In the genomic region with DNA sequence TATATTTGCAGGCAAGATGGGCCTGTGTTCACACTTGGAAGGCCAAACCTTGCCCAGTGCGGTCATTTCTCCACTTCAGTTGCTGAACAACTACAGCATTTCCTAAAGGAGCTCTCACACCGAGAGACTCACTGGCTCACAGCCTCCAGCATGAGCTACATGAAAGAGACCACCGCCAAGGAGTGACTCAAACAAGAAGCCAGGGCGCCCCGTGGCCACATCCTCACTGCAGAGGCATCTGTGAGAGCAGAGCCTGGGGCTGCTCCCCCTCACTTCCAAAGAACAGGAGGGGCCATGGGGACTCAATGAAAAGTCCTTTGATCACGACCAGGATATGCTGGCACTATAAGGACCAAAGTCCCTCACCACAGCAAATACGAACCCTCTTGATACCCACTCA, we compare ENCODE assay signal across 9 cellular contexts. TPM values are rescaled to one million over a fixed set of nuclear protein-coding genes. Genes with fewer than 3 reads are reported as not detected.
DNase-seq lines count a peak whose midpoint lies in the region; ATAC-seq, FAIRE-seq and TF ChIP-seq lines count a peak whose summit lies in the region.
"Had no signal": no experiment of that assay in that cellular context is flagged by ENCODE, and none has a peak within 500 bp of the region (broad histone marks: within the 10 kb centered on the region; RNA-seq: fewer than 3 reads in every experiment).

No MANE protein-coding gene starts in this region.

- no peaks in the 10 kb centered on the region for H3K36me3 ChIP-seq in testis (ENCODE audit: low read depth, missing control alignments)
- H3K36me3 ChIP-seq in HepG2 (replicated peaks in 1 of 2; ENCODE audit: control insufficient read depth in 1 of 2, insufficient read depth in 2 of 2, low read length in 2 of 2) = no peaks in the 10 kb centered on the region

- FAIRE-seq in HepG2 (lab: Jason Lieb, UNC) = no peak

- H3K4me1 Mint-ChIP-seq in activated naive CD8-positive, alpha-beta T cell treated with anti-CD3 and anti-CD28 coated beads, Interleukin-2, amount 50 U/mL, for 24 hours = peaks cover 71% of the 10 kb centered on the region

- POLR2A ChIA-PET in HepG2 (lab: Yijun Ruan, JAX) = no interaction called here

- H3K4me3 Mint-ChIP-seq in activated naive CD8-positive, alpha-beta T cell treated with anti-CD3 and anti-CD28 coated beads, Interleukin-2, amount 50 U/mL, for 24 hours = peak overlapping the region; percentile 0

- peak; percentile 25 for DNase-seq in T1000 (lab: John Stamatoyannopoulos, UW)
- peak; percentile 77 for DNase-seq in activated naive CD8-positive, alpha-beta T cell treated with anti-CD3 and anti-CD28 coated beads, Interleukin-2, amount 50 U/mL, for 24 hours
- DNase-seq in stimulated activated CD8-positive, alpha-beta memory T cell treated with anti-CD3 and anti-CD28 coated beads, Interleukin-12 subunit alpha, Interleukin-12 subunit beta, amount 100 ng/mL, for 1 hour (ENCODE audit: low read depth) = peak; percentile 57
- no peak for DNase-seq in testis
- DNase-seq in HepG2 (ENCODE audit: low spot score) = no peak
- no peak for DNase-seq in NCI-H146 (lab: John Stamatoyannopoulos, UW)
- DNase-seq: NCI-H2081 treated with DMSO at 0.1 percent for 48 hours had no signal

- peaks cover 9% of the 10 kb centered on the region for H3K4me1 ChIP-seq in testis
- H3K4me1 ChIP-seq in HepG2 (ENCODE audit: insufficient read depth, low read length) = no peaks in the 10 kb centered on the region

- H3K27ac Mint-ChIP-seq in activated naive CD8-positive, alpha-beta T cell treated with anti-CD3 and anti-CD28 coated beads, Interleukin-2, amount 50 U/mL, for 24 hours = peak overlapping the region; percentile 45

- peaks cover 26% of the 10 kb centered on the region for H3K27me3 Mint-ChIP-seq in activated naive CD8-positive, alpha-beta T cell treated with anti-CD3 and anti-CD28 coated beads, Interleukin-2, amount 50 U/mL, for 24 hours

- no peak overlapping the region for H3K9ac ChIP-seq in HepG2 (ENCODE audit: insufficient read depth, low read depth, low read length)

- TF ChIP-seq POLR2A in testis (IDR thresholded peaks at IDR 0.05) (no peak), HepG2 (IDR thresholded peaks at IDR 0.05; ENCODE audit: insufficient read depth in 1 of 2, low read depth in 2 of 2, low read length in 2 of 2) (no peak)

- no peaks in the 10 kb centered on the region for H3K27me3 ChIP-seq in testis
- H3K27me3 ChIP-seq in HepG2 (ENCODE audit: control insufficient read depth in 1 of 2, insufficient read depth in 2 of 2, low read length in 2 of 2) = peaks cover 0 to 15% of the 10 kb centered on the region in 2 experiments; a peak in 2 of 5 replicates

- WGBS in testis, 2 donors = 92 to 94% methylated on average over 6 to 7 of the region's 7 CpGs
- 25% methylated on average over 7 of the region's 7 CpGs for WGBS in HepG2 (ENCODE audit: low lambda C conversion rate)

- in situ Hi-C loops in HepG2 (cut with HindIII; ENCODE audit: extremely low pct_ligation_motif_present, low pct_unique_long_range_greater_than_20kb) = no loop called here

- ATAC-seq in GM19438 (IDR thresholded peaks at IDR 0.05; ENCODE audit: low read depth, unreplicated experiment) (peak; percentile 85), GM19328 (IDR thresholded peaks at IDR 0.05; ENCODE audit: unreplicated experiment) (no peak), HepG2 (no peak)
- ATAC-seq in activated naive CD8-positive, alpha-beta T cell treated with anti-CD3 and anti-CD28 coated beads, Interleukin-2, amount 50 U/mL, for 24 hours = peak; percentile 97

- TF ChIP-seq RAD21 in HepG2 (CRISPR knock-in tag; IDR thresholded peaks at IDR 0.05) = no peak

- H3K36me3 Mint-ChIP-seq in activated naive CD8-positive, alpha-beta T cell treated with anti-CD3 and anti-CD28 coated beads, Interleukin-2, amount 50 U/mL, for 24 hours (ENCODE audit: low read depth) = no peaks in the 10 kb centered on the region

- no peaks in the 10 kb centered on the region for H4K20me1 ChIP-seq in HepG2 (ENCODE audit: insufficient read depth, low read length)

- H3K27ac ChIP-seq in testis (no peak overlapping the region), HepG2 (ENCODE audit: extremely low read length, insufficient read depth, low read length) (no peak overlapping the region)

- H3K9me3 Mint-ChIP-seq in activated naive CD8-positive, alpha-beta T cell treated with anti-CD3 and anti-CD28 coated beads, Interleukin-2, amount 50 U/mL, for 24 hours = peaks cover 8% of the 10 kb centered on the region

- H3K79me2 ChIP-seq in HepG2 (ENCODE audit: insufficient read depth, low read length) = no peaks in the 10 kb centered on the region

- TF ChIP-seq CTCF in testis (IDR thresholded peaks at IDR 0.05) = no peak
- no peak for TF ChIP-seq CTCF in HepG2 (CRISPR knock-in tag; IDR thresholded peaks at IDR 0.05)

- intact Hi-C loops in testis (cut with DNase I; ENCODE audit: low total_unique reads) = no loop called here
- intact Hi-C loops in HepG2 (cut with micrococcal nuclease; ENCODE audit: unreplicated experiment) = no loop called here

- H3K9me3 ChIP-seq in testis (no peaks in the 10 kb centered on the region), HepG2 (ENCODE audit: low read length) (no peaks in the 10 kb centered on the region)

- H3K4me2 ChIP-seq in HepG2 (ENCODE audit: low read depth, low read length) = no peak overlapping the region

- no peak for TF ChIP-seq EP300 in HepG2 (IDR thresholded peaks at IDR 0.05; ENCODE audit: low read depth in 2 of 2, low read length in 2 of 2)
- TF ChIP-seq EP300 in HepG2 (CRISPR knock-in tag; IDR thresholded peaks at IDR 0.05; ENCODE audit: borderline replicate concordance) = no peak

- no peak overlapping the region for H2AFZ ChIP-seq in HepG2 (ENCODE audit: low read length)

- CTCF ChIA-PET in HepG2 (lab: Yijun Ruan, JAX; ENCODE audit: low intra/inter-chr PET ratio, low total read pairs) = no interaction called here

- BruUV-seq in HepG2 (replicated peaks; lab: Mats Ljungman, UMichigan) = no TSS peak

- no peak overlapping the region for H3K4me3 ChIP-seq in testis
- H3K4me3 ChIP-seq in HepG2 (replicated peaks in 1 of 3; ENCODE audit: insufficient read depth in 1 of 3, low read depth in 2 of 3, low read length in 3 of 3) = no peak overlapping the region

TF ChIP-seq in HepG2, 621 proteins besides CTCF, POLR2A, EP300 and RAD21 (continues in another document):
- TF ChIP-seq ZSCAN9 (CRISPR knock-in tag; IDR thresholded peaks at IDR 0.05; ENCODE audit: borderline replicate concordance) (no peak), RXRB (CRISPR knock-in tag; IDR thresholded peaks at IDR 0.05; ENCODE audit: borderline replicate concordance) (no peak), ZNF772 (CRISPR knock-in tag; IDR thresholded peaks at IDR 0.05) (no peak), MIXL1 (CRISPR knock-in tag; IDR thresholded peaks at IDR 0.05) (no peak), CBX5 (CRISPR knock-in tag; IDR thresholded peaks at IDR 0.05; ENCODE audit: borderline replicate concordance) (no peak), PPARG (CRISPR knock-in tag; conservative IDR thresholded peaks at IDR 0.05) (no peak), ZFY (CRISPR knock-in tag; IDR thresholded peaks at IDR 0.05) (no peak)
- TF ChIP-seq, protein P1, sequence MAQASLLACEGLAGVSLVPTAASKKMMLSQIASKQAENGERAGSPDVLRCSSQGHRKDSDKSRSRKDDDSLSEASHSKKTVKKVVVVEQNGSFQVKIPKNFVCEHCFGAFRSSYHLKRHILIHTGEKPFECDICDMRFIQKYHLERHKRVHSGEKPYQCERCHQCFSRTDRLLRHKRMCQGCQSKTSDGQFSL (CRISPR knock-in tag; IDR thresholded peaks at IDR 0.05) = no peak
- TF ChIP-seq, protein P2, sequence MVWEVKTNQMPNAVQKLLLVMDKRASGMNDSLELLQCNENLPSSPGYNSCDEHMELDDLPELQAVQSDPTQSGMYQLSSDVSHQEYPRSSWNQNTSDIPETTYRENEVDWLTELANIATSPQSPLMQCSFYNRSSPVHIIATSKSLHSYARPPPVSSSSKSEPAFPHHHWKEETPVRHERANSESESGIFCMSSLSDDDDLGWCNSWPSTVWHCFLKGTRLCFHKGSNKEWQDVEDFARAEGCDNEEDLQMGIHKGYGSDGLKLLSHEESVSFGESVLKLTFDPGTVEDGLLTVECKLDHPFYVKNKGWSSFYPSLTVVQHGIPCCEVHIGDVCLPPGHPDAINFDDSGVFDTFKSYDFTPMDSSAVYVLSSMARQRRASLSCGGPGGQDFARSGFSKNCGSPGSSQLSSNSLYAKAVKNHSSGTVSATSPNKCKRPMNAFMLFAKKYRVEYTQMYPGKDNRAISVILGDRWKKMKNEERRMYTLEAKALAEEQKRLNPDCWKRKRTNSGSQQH (CRISPR knock-in tag; IDR thresholded peaks at IDR 0.05; ENCODE audit: low read depth) = no peak

RNA-seq across cellular contexts. Expression of a gene that starts 50.0 kb away (rescaled TPM):
- total RNA-seq in testis (10 to 100 TPM; 37.3 to 44.3 TPM), HepG2 (2016; rRNA removed; fragmentation: Illumina TruSeq; extraction: Trizol) (not detected in 2 replicates)
- polyA plus RNA-seq in testis (ENCODE audit: insufficient read depth, low read depth, low replicate concordance) (24.0 TPM), HepG2 (2011; rRNA removed) (0.05 TPM in 1 of 2 replicates, not detected in the other)
- not detected in 2 replicates for total RNA-seq in HepG2 (2016; cell fraction: cytosol; rRNA removed; fragmentation: Illumina TruSeq; extraction: Trizol; ENCODE audit: low read depth)
- not detected in 2 replicates for total RNA-seq in HepG2 (2016; cell fraction: insoluble cytoplasmic fraction; rRNA removed; fragmentation: Illumina TruSeq; extraction: Trizol)
- total RNA-seq in HepG2 (2016; cell fraction: membrane; rRNA removed; fragmentation: Illumina TruSeq; extraction: Trizol) = not detected in 2 replicates
- total RNA-seq in HepG2 (2016; cell fraction: nucleus; rRNA removed; fragmentation: Illumina TruSeq; extraction: Trizol) = not detected in 2 replicates
- polyA plus RNA-seq in HepG2 (2011; cell fraction: cytosol; rRNA removed) = not detected in 2 replicates
- not detected in 2 replicates for polyA plus RNA-seq in HepG2 (2011; cell fraction: nucleus; rRNA removed)
- 0.09 TPM in 1 of 2 replicates, not detected in the other for polyA plus RNA-seq in HepG2 (2012)
- polyA plus RNA-seq in HepG2 (2016; cell fraction: cytosol; fragmentation: Illumina TruSeq; extraction: Trizol; ENCODE audit: low read depth) = not detected in 2 replicates
- not detected in 2 replicates for polyA plus RNA-seq in HepG2 (2016; cell fraction: insoluble cytoplasmic fraction; fragmentation: Illumina TruSeq; extraction: Trizol; ENCODE audit: low read depth)
- polyA plus RNA-seq in HepG2 (2016; cell fraction: membrane; fragmentation: Illumina TruSeq; extraction: Trizol; ENCODE audit: low read depth) = not detected in 2 replicates
- not detected in 2 replicates for polyA plus RNA-seq in HepG2 (2016; cell fraction: nucleus; fragmentation: Illumina TruSeq; extraction: Trizol; ENCODE audit: insufficient read depth, low read depth)
- not detected in 2 replicates for polyA minus RNA-seq in HepG2 (2011; rRNA and poly(A)+ RNA removed; ENCODE audit: low replicate concordance)
- not detected in 2 replicates for polyA minus RNA-seq in HepG2 (2011; cell fraction: cytosol; rRNA and poly(A)+ RNA removed)
- not detected in 2 replicates for polyA minus RNA-seq in HepG2 (2011; cell fraction: nucleus; rRNA and poly(A)+ RNA removed)

Comparison
In these comparisons a context has a peak if more than half of its experiments do, and no peak if none do; other contexts are left out.
1. ATAC-seq: peak in GM19438 (single experiment) and activated naive CD8-positive, alpha-beta T cell treated with anti-CD3 and anti-CD28 coated beads, Interleukin-2, amount 50 U/mL, for 24 hours (single experiment); none in GM19328 (single experiment) and HepG2 (single experiment).
2. DNase-seq: peak in T1000 (single experiment), activated naive CD8-positive, alpha-beta T cell treated with anti-CD3 and anti-CD28 coated beads, Interleukin-2, amount 50 U/mL, for 24 hours (single experiment) and stimulated activated CD8-positive, alpha-beta memory T cell treated with anti-CD3 and anti-CD28 coated beads, Interleukin-12 subunit alpha, Interleukin-12 subunit beta, amount 100 ng/mL, for 1 hour (single experiment); none in testis (single experiment), HepG2 (single experiment) and NCI-H146 (single experiment).
3. RNA of a gene that starts 50.0 kb away (total RNA-seq): 37.3 to 44.3 TPM in testis; not detected in HepG2; every median in the first group is over 10 times any median in the second.